8 cellular contexts compared by ENCODE assay signal in the genomic region with DNA sequence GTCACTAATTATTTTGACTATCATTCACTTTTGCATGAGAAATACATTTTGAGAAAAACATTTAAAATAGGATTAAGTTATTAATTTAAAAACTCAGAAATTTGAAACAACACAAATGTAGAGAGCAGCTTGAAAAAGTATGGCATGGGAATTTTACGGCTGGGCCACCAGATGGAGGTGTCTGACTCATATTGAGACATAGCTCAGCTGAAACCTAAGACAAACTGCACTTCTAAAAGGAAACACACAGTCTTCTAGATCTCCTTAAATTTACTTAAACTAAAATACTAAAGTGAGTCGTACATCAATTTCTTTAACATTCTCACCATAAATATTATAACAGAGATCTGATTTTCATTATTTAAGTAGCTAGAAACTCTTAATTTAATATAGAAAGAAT. TPM values are rescaled to one million over a fixed set of nuclear protein-coding genes. Genes with fewer than 3 reads are reported as not detected.
A peak's percentile ranks its signal among the peaks of the same experiment; 100 is the strongest.
DNase-seq lines count a peak whose midpoint lies in the region; TF ChIP-seq lines count a peak whose summit lies in the region.

No MANE protein-coding gene starts in this region.

- H4K20me1 ChIP-seq in OCI-LY3 (ENCODE audit: insufficient read depth, low read length) = no peaks in the 10 kb centered on the region

- no peak overlapping the region for H3K27ac ChIP-seq in OCI-LY3 (ENCODE audit: low read length)
- H3K27ac ChIP-seq in epithelial cell of prostate = no peak overlapping the region
- no peak overlapping the region for H3K27ac ChIP-seq in vagina

- H3K79me2 ChIP-seq in OCI-LY3 (ENCODE audit: low read length) = no peaks in the 10 kb centered on the region

- peaks cover 19% of the 10 kb centered on the region for H3K4me1 ChIP-seq in OCI-LY3 (ENCODE audit: low read length)
- H3K4me1 ChIP-seq in skeletal muscle satellite cell (ENCODE audit: control insufficient read depth, insufficient read depth, low read length) = peaks cover 19% of the 10 kb centered on the region
- H3K4me1 ChIP-seq in vagina = no peaks in the 10 kb centered on the region

- no peaks in the 10 kb centered on the region for H3K27me3 ChIP-seq in OCI-LY3 (ENCODE audit: low read depth, low read length)
- no peaks in the 10 kb centered on the region for H3K27me3 ChIP-seq in skeletal muscle satellite cell (ENCODE audit: control insufficient read depth, insufficient read depth, low read length)
- no peaks in the 10 kb centered on the region for H3K27me3 ChIP-seq in vagina

- no peaks in the 10 kb centered on the region for H3K36me3 ChIP-seq in OCI-LY3 (replicated peaks; ENCODE audit: low read depth, low read length)
- H3K36me3 ChIP-seq in skeletal muscle satellite cell (ENCODE audit: insufficient read depth, low read length) = no peaks in the 10 kb centered on the region
- H3K36me3 ChIP-seq in vagina = no peaks in the 10 kb centered on the region

- no peak overlapping the region for H3K4me2 ChIP-seq in OCI-LY3 (ENCODE audit: low read length)
- no peak overlapping the region for H3K4me2 ChIP-seq in skeletal muscle satellite cell (ENCODE audit: low read length)

- H2AFZ ChIP-seq in OCI-LY3 (ENCODE audit: low read depth, low read length) = no peak overlapping the region

- no peak for TF ChIP-seq POLR2A in vagina (IDR thresholded peaks at IDR 0.05)

- H3K4me3 ChIP-seq in OCI-LY3 (ENCODE audit: low read length) = no peak overlapping the region
- no peak overlapping the region for H3K4me3 ChIP-seq in skeletal muscle satellite cell (ENCODE audit: low read length)
- H3K4me3 ChIP-seq in vagina = no peak overlapping the region

- TF ChIP-seq CTCF in OCI-LY3 (IDR thresholded peaks at IDR 0.05; ENCODE audit: low read depth, low read length) (peak; percentile 61), vagina (IDR thresholded peaks at IDR 0.05) (peak in 1 of 3 experiments; percentile 42)

- intact Hi-C loops in vagina (cut with DNase I) = no loop called here

- H3K9ac ChIP-seq in OCI-LY3 (ENCODE audit: low read length) = no peak overlapping the region
- H3K9ac ChIP-seq in skeletal muscle satellite cell (ENCODE audit: low read depth, low read length) = peak overlapping the region; percentile 61

- no peaks in the 10 kb centered on the region for H3K9me3 ChIP-seq in OCI-LY3 (ENCODE audit: insufficient read depth, low read length)
- H3K9me3 ChIP-seq in skeletal muscle satellite cell (replicated peaks; ENCODE audit: low read length) = no peaks in the 10 kb centered on the region
- H3K9me3 ChIP-seq in vagina = no peaks in the 10 kb centered on the region

- peak; percentile 46 for DNase-seq in H4 (ENCODE audit: low spot score)
- DNase-seq in epithelial cell of prostate (ENCODE audit: low read depth, low spot score) = peak; percentile 16
- DNase-seq in stimulated activated naive CD4-positive, alpha-beta T cell treated with Interleukin-2 at 50 U/mL for 16 hours (lab: John Stamatoyannopoulos, UW) = no peak
- no peak for DNase-seq in central memory CD4-positive, alpha-beta T cell
- no peak for DNase-seq in T-helper 1 cell
- no peak for DNase-seq in vagina (ENCODE audit: extremely low spot score in 2 of 2)

RNA-seq across cellular contexts. Expression of a gene that starts 41.9 kb away (rescaled TPM):
- 1.5 and 3.2 TPM in 2 replicates for total RNA-seq in H4 (2014; rRNA removed; shearing (Covaris generic))
- 43.9 and 58.3 TPM in 2 replicates for total RNA-seq in skeletal muscle satellite cell (2012; rRNA removed)
- 60.9 TPM for total RNA-seq in vagina

Comparison
In these comparisons a context has a peak if more than half of its experiments do, and no peak if none do; other contexts are left out.
1. DNase-seq: peak in H4 (single experiment) and epithelial cell of prostate (single experiment); none in stimulated activated naive CD4-positive, alpha-beta T cell treated with Interleukin-2 at 50 U/mL for 16 hours (single experiment), central memory CD4-positive, alpha-beta T cell (single experiment), T-helper 1 cell (0 of 5) and vagina (0 of 2).
2. RNA of a gene that starts 41.9 kb away (total RNA-seq): 60.9 TPM in vagina (single experiment); 1.5 to 3.2 TPM in H4; every median in the first group is over 10 times any median in the second.